In genomic region chr16:81326971-81327370, GRCh38 we compare ENCODE assay signal across 20 cellular contexts. TPM values are rescaled to one million over a fixed set of nuclear protein-coding genes. Genes with fewer than 3 reads are reported as not detected.
DNase-seq lines count a peak whose midpoint lies in the region; ATAC-seq, FAIRE-seq and TF ChIP-seq lines count a peak whose summit lies in the region.
"Had no signal": no experiment of that assay in that cellular context is flagged by ENCODE, and none has a peak within 500 bp of the region (broad histone marks: within the 10 kb centered on the region; RNA-seq: fewer than 3 reads in every experiment).

No MANE protein-coding gene starts in this region.

- no peaks in the 10 kb centered on the region for H3K4me1 ChIP-seq in hepatocyte (ENCODE audit: insufficient read depth)
- H3K4me1 ChIP-seq in prostate gland (replicated peaks): no peaks in the 10 kb centered on the region

- no peak for ATAC-seq in HG02870 (IDR thresholded peaks at IDR 0.05; ENCODE audit: unreplicated experiment)
- no peak for ATAC-seq in HG02884 (IDR thresholded peaks at IDR 0.05; ENCODE audit: unreplicated experiment)
- ATAC-seq in HG02970 (IDR thresholded peaks at IDR 0.05; ENCODE audit: low FRiP score, unreplicated experiment): no peak
- ATAC-seq: Right ventricle myocardium inferior had no signal

- DNase-seq in caudate nucleus (lab: John Stamatoyannopoulos, UW): peak in 1 of 61 donors; percentile 23
- no peak for DNase-seq in hepatocyte (ENCODE audit: low spot score)
- DNase-seq in prostate gland (ENCODE audit: low spot score): no peak
- no peak for DNase-seq in frontal cortex (ENCODE audit: low spot score in 2 of 2)
- DNase-seq: Calu3; CD4-positive, alpha-beta memory T cell; DMS53; H9; IMR-90; Karpas-422; MM.1S; NCI-H1092 treated with DMSO at 0.1 percent for 48 hours; NCI-H1694; NCI-H2107; NCI-H2227 treated with DMSO at 0.1 percent for 48 hours; NCI-H524 had no signal

- no peak for TF ChIP-seq POLR2A in prostate gland (IDR thresholded peaks at IDR 0.05)

- H3K9me2 ChIP-seq in hepatocyte (replicated peaks; ENCODE audit: insufficient read depth): no peaks in the 10 kb centered on the region

- no peak overlapping the region for H2AFZ ChIP-seq in hepatocyte

- no peak for TF ChIP-seq CTCF in hepatocyte (IDR thresholded peaks at IDR 0.05; ENCODE audit: poor library complexity)
- no peak for TF ChIP-seq CTCF in prostate gland (IDR thresholded peaks at IDR 0.05)

- intact Hi-C loops in prostate gland (cut with DNase I): no loop called here

- H3K4me3 ChIP-seq in hepatocyte (no peak overlapping the region), prostate gland (peak overlapping the region in 1 of 2 donors; percentile 4)

- no peaks in the 10 kb centered on the region for H3K27me3 ChIP-seq in hepatocyte
- no peaks in the 10 kb centered on the region for H3K27me3 ChIP-seq in prostate gland (replicated peaks; ENCODE audit: insufficient read depth)

- no peaks in the 10 kb centered on the region for H3K36me3 ChIP-seq in hepatocyte (replicated peaks; ENCODE audit: insufficient read depth, low read depth)
- H3K36me3 ChIP-seq in prostate gland: no peaks in the 10 kb centered on the region

- H4K20me1 ChIP-seq in hepatocyte (ENCODE audit: insufficient read depth, poor library complexity, severe bottlenecking): peaks cover 5% of the 10 kb centered on the region

- no peak overlapping the region for H3K4me2 ChIP-seq in hepatocyte

- H3K27ac ChIP-seq in caudate nucleus (ENCODE audit: low read depth, low read length) (peak overlapping the region; percentile 81), hepatocyte (peak overlapping the region; percentile 14), prostate gland (peak overlapping the region; percentile 75 to 83)

- no peak for FAIRE-seq in frontal cortex (lab: Jason Lieb, UNC)

- H3K9me3 ChIP-seq in hepatocyte (ENCODE audit: low read depth): no peaks in the 10 kb centered on the region
- H3K9me3 ChIP-seq in prostate gland: no peaks in the 10 kb centered on the region

- WGBS in hepatocyte (ENCODE audit: low lambda C conversion rate, missing lambda C conversion rate): 93% methylated on average over 6 of the region's 6 CpGs
- WGBS in prostate gland: 42% methylated on average over 6 of the region's 6 CpGs

- peaks cover 95% of the 10 kb centered on the region for H3K79me2 ChIP-seq in hepatocyte

RNA-seq across cellular contexts. Expression of gene GAN, which starts 12.2 kb away (rescaled TPM):
- total RNA-seq in hepatocyte: 10.9 TPM in 2 replicates
- 2.1 and 3.4 TPM in 2 replicates for polyA plus RNA-seq in hepatocyte
- 10 to 100 TPM in 1 of 2 donors, 1 to 10 TPM in 1; 8.2 to 10.1 TPM for total RNA-seq in prostate gland
- 22.8 TPM for total RNA-seq in frontal cortex

Comparison
In these comparisons a context has a peak if more than half of its experiments do, and no peak if none do; other contexts are left out.
1. H3K27ac ChIP-seq: peak in every context shown above with its lines; median percentile 81 in caudate nucleus; 79 in prostate gland; 14 in hepatocyte.